8 cellular contexts compared by ENCODE assay signal in the genomic region with DNA sequence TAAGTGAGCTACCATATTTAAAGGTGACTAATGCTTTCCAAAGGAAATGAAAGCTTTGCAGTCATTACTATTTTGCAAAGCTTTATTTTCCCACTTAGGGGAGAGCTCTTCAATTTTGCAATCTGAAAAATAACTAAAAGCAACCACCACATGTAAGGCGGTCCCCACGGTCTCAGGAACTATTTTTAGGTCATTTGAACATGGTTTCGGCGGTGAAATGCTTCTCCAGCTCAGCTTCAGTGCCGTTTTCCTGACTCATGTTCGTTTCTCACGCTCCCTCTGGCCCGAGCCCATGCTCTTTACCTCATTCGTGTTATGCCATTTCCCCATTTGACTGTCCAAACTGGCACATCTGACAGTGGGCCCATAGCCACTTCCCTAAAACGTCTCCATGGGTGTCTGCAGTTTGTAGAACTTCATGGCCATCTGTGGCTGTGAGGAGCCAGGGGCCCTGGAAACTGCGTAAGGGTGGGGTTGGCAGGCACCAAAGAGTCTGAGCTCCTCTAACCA. TPM values are rescaled to one million over a fixed set of nuclear protein-coding genes. Genes with fewer than 3 reads are reported as not detected.
DNase-seq lines count a peak whose midpoint lies in the region; ATAC-seq and TF ChIP-seq lines count a peak whose summit lies in the region.

No MANE protein-coding gene starts in this region.

- no peak overlapping the region for H4K91ac ChIP-seq in H9 (ENCODE audit: insufficient read length, low read depth, low read length)

- H3K4me1 ChIP-seq in ACC112 (ENCODE audit: control insufficient read depth, insufficient read depth, low read length, unreplicated experiment), result peaks cover 4% of the 10 kb centered on the region
- no peaks in the 10 kb centered on the region for H3K4me1 ChIP-seq in H9 (ENCODE audit: insufficient read depth, low read length)
- no peaks in the 10 kb centered on the region for H3K4me1 ChIP-seq in OCI-LY7 (ENCODE audit: insufficient read depth, low read length, poor library complexity, severe bottlenecking)

- POLR2A ChIA-PET in OCI-LY7 (lab: Charles Lee), result no interaction called here

- H3K9me3 Mint-ChIP-seq in H9, result no peaks in the 10 kb centered on the region

- H3K4me3 ChIP-seq in ACC112 (ENCODE audit: low read depth, low read length) (peak overlapping the region; percentile 4; the same call in 1 of the 2 replicates), OCI-LY7 (ENCODE audit: low read depth, low read length, poor library complexity, severe bottlenecking) (no peak overlapping the region)

- peak overlapping the region; percentile 81 for H3K27ac ChIP-seq in ACC112 (ENCODE audit: low read depth, low read length)
- no peak overlapping the region for H3K27ac ChIP-seq in H9 (ENCODE audit: insufficient read length, low read depth, low read length)
- H3K27ac ChIP-seq in OCI-LY7 (ENCODE audit: low read depth, low read length, poor library complexity, severe bottlenecking), result no peak overlapping the region

- intact Hi-C loops in head of caudate nucleus (cut with DNase I) (no loop called here), OCI-LY7 (cut with micrococcal nuclease; ENCODE audit: unreplicated experiment) (no loop called here)

- H3K9me3 ChIP-seq in H9 (ENCODE audit: control insufficient read depth, low read depth, low read length) (no peaks in the 10 kb centered on the region), OCI-LY7 (ENCODE audit: low read length) (no peaks in the 10 kb centered on the region)

- no peaks in the 10 kb centered on the region for H3K23me2 ChIP-seq in H9 (ENCODE audit: insufficient read length, low read depth, low read length, poor library complexity, severe bottlenecking)

- H3K36me3 Mint-ChIP-seq in H9 (ENCODE audit: insufficient read depth in 1 of 3, low read depth in 3 of 3), result no peaks in the 10 kb centered on the region

- no peak overlapping the region for H2BK5ac ChIP-seq in H9 (ENCODE audit: insufficient read length, low read length)

- no peaks in the 10 kb centered on the region for H3K79me1 ChIP-seq in H9 (ENCODE audit: insufficient read depth, low read depth, low read length, poor library complexity, severe bottlenecking)

- no peak overlapping the region for H3K27ac Mint-ChIP-seq in H9

- WGBS in H9 (ENCODE audit: extremely low coverage, insufficient read length, low lambda C conversion rate), result no CpG with 5 or more reads among the region's 11 CpGs

- no peak overlapping the region for H3T11ph ChIP-seq in H9 (ENCODE audit: low read length)

- CTCF ChIA-PET in OCI-LY7 (lab: Charles Lee; ENCODE audit: unreplicated experiment), result no interaction called here

- H3K4ac ChIP-seq in H9 (ENCODE audit: low read depth, low read length), result no peak overlapping the region

- H3K9ac ChIP-seq in H9 (ENCODE audit: extremely low read depth, insufficient read length, low read length), result no peak overlapping the region

- peak; percentile 70 for ATAC-seq in GM19025 (IDR thresholded peaks at IDR 0.05; ENCODE audit: low read depth, unreplicated experiment)
- ATAC-seq in HG03175 (IDR thresholded peaks at IDR 0.05; ENCODE audit: unreplicated experiment), result peak; percentile 81

- no peak overlapping the region for H2BK15ac ChIP-seq in H9 (ENCODE audit: low read depth, low read length)

- no peak overlapping the region for H3K18ac ChIP-seq in H9 (ENCODE audit: insufficient read length, low read depth, low read length)

- H3K79me2 ChIP-seq in ACC112 (ENCODE audit: control insufficient read depth, insufficient read depth, low read length, unreplicated experiment) (no peaks in the 10 kb centered on the region), H9 (ENCODE audit: insufficient read depth, low read length) (no peaks in the 10 kb centered on the region), OCI-LY7 (ENCODE audit: insufficient read depth, low read depth, low read length) (no peaks in the 10 kb centered on the region)

- H2BK20ac ChIP-seq in H9 (ENCODE audit: low read depth, low read length, poor library complexity, severe bottlenecking), result no peak overlapping the region

- H3K4me3 Mint-ChIP-seq in H9, result no peak overlapping the region

- H3K36me3 ChIP-seq in ACC112 (ENCODE audit: insufficient read depth, low read length) (no peaks in the 10 kb centered on the region), OCI-LY7 (ENCODE audit: insufficient read depth, low read length) (no peaks in the 10 kb centered on the region)

- no peak overlapping the region for H4K5ac ChIP-seq in H9 (ENCODE audit: insufficient read length, low read depth, low read length)

- TF ChIP-seq CTCF in H9 (conservative IDR thresholded peaks at IDR 0.05) (no peak), OCI-LY7 (conservative IDR thresholded peaks at IDR 0.05; ENCODE audit: low read length) (no peak)

- H3K27me3 ChIP-seq in ACC112 (ENCODE audit: insufficient read depth, low read length) (no peaks in the 10 kb centered on the region), H9 (ENCODE audit: insufficient read depth, low read length) (no peaks in the 10 kb centered on the region)

- H2BK120ac ChIP-seq in H9 (ENCODE audit: low read depth, low read length, poor library complexity, severe bottlenecking), result no peak overlapping the region

- no TSS peak for BruUV-seq in OCI-LY7 (replicated peaks; lab: Mats Ljungman, UMichigan)

- no peak overlapping the region for H3K56ac ChIP-seq in H9 (ENCODE audit: insufficient read length, low read depth, low read length)

- H4K8ac ChIP-seq in H9 (replicated peaks; ENCODE audit: insufficient read length, low read depth, low read length), result no peak overlapping the region

- no peaks in the 10 kb centered on the region for H3K9me2 ChIP-seq in OCI-LY7 (ENCODE audit: insufficient read depth, low read length)

- DNase-seq in activated CD4-positive, alpha-beta T cell treated with anti-CD3 and anti-CD28 coated beads, Interleukin-2, amount 50 U/mL, for 24 hours (ENCODE audit: low read depth in 1 of 2, low spot score in 1 of 2), result peak; percentile 35 to 78
- DNase-seq in head of caudate nucleus (peak in 39 of 42 donors; percentile 8 to 74 (median 39)), H9 (no peak), OCI-LY7 (ENCODE audit: low spot score) (no peak)
- peak; percentile 70 to 74 for DNase-seq in stimulated activated CD4-positive, alpha-beta T cell treated with anti-CD3 and anti-CD28 coated beads, Interleukin-2, amount 100 ng/mL, for 24 hours

- no peak overlapping the region for H2BK12ac ChIP-seq in H9 (ENCODE audit: insufficient read length, low read depth, low read length)

- peaks cover 11 to 13% of the 10 kb centered on the region in 2 experiments for H3K4me1 Mint-ChIP-seq in H9

- peaks cover 3% of the 10 kb centered on the region; the same call in 1 of the 2 replicates for H3K27me3 Mint-ChIP-seq in H9 (ENCODE audit: low read depth)

- H4K20me1 ChIP-seq in H9 (ENCODE audit: control insufficient read depth, insufficient read depth, insufficient read length) (no peaks in the 10 kb centered on the region), OCI-LY7 (ENCODE audit: insufficient read depth, low read length) (no peaks in the 10 kb centered on the region)

- H2AFZ ChIP-seq in ACC112 (ENCODE audit: low read length, unreplicated experiment) (no peak overlapping the region), H9 (ENCODE audit: low read length) (no peak overlapping the region), OCI-LY7 (ENCODE audit: low read length) (no peak overlapping the region)

- H3K23ac ChIP-seq in H9 (ENCODE audit: insufficient read length, low read depth, low read length), result no peak overlapping the region

- H3K14ac ChIP-seq in H9 (ENCODE audit: insufficient read depth, low read length), result no peak overlapping the region

- H2AK5ac ChIP-seq in H9 (ENCODE audit: insufficient read length, low read length), result no peak overlapping the region

- no peak overlapping the region for H3K4me2 ChIP-seq in H9 (ENCODE audit: insufficient read depth, insufficient read length, low read length)
- no peak overlapping the region for H3K4me2 ChIP-seq in OCI-LY7 (ENCODE audit: low read length)

RNA-seq across cellular contexts. Expression of a gene that starts 46.5 kb away (rescaled TPM):
- total RNA-seq in H9 (2021) (not detected in 2 replicates), OCI-LY7 (2022) (not detected in 2 replicates)
- total RNA-seq in OCI-LY7 (2014; rRNA removed; shearing (Covaris generic)), result not detected in 2 replicates

Comparison
In these comparisons a context has a peak if more than half of its experiments do, and no peak if none do; other contexts are left out.
1. DNase-seq: peak in activated CD4-positive, alpha-beta T cell treated with anti-CD3 and anti-CD28 coated beads, Interleukin-2, amount 50 U/mL, for 24 hours (2 of 2), head of caudate nucleus (39 of 42) and stimulated activated CD4-positive, alpha-beta T cell treated with anti-CD3 and anti-CD28 coated beads, Interleukin-2, amount 100 ng/mL, for 24 hours (2 of 2); none in H9 (single experiment) and OCI-LY7 (single experiment).